In the genomic region with DNA sequence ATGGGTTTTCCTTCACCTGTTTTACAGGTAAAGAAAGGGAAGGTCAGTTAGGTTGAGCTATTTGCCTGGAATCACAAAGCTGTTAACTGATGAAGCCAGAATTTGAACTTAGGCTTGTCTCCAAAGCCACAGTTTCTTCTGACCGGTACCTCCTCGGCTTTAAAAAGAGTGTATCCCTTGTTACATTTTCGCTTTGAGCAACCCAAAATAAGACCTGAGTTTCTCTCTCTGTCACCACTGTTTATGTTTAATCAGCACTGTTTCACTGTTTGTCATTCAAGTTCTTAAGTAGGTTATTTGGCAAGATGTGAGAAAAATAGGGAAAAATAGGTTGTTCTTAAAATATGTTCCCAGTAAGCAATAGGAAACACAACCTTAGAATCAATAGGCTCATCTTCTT, we compare ENCODE assay signal across 20 cellular contexts.
DNase-seq lines count a peak whose midpoint lies in the region; ATAC-seq and TF ChIP-seq lines count a peak whose summit lies in the region.
"Had no signal": no experiment of that assay in that cellular context is flagged by ENCODE, and none has a peak within 500 bp of the region (broad histone marks: within the 10 kb centered on the region; RNA-seq: fewer than 3 reads in every experiment).

No MANE protein-coding gene starts in this region.

- H3K36me3 ChIP-seq in WERI-Rb-1 = no peaks in the 10 kb centered on the region

- H3K4me3 ChIP-seq in WERI-Rb-1 (ENCODE audit: low read depth, low read length) = no peak overlapping the region
- H3K4me3 ChIP-seq: psoas muscle had no signal

- POLR2A ChIA-PET in naive thymus-derived CD8-positive, alpha-beta T cell (lab: Charles Lee) = no interaction called here

- no peak overlapping the region for H3K27ac ChIP-seq in WERI-Rb-1
- H3K27ac ChIP-seq: HL-60, KMS-11, psoas muscle had no signal

- peaks cover 89% of the 10 kb centered on the region for H3K36me3 Mint-ChIP-seq in nephron (ENCODE audit: low read depth)
- H3K36me3 Mint-ChIP-seq in naive thymus-derived CD8-positive, alpha-beta T cell = no peaks in the 10 kb centered on the region

- no peaks in the 10 kb centered on the region for H3K9me3 Mint-ChIP-seq in nephron
- H3K9me3 Mint-ChIP-seq in naive thymus-derived CD8-positive, alpha-beta T cell = no peaks in the 10 kb centered on the region

- peak overlapping the region; percentile 64 to 84 (median 82) for H3K27ac Mint-ChIP-seq in nephron
- no peak overlapping the region for H3K27ac Mint-ChIP-seq in naive thymus-derived CD8-positive, alpha-beta T cell
- H3K27ac Mint-ChIP-seq: activated CD8-positive, alpha-beta T cell treated with anti-CD3 and anti-CD28 coated beads, Interleukin-2, amount 10 ng/mL, durations not matched to agents 7 days and 5 days had no signal

- no peaks in the 10 kb centered on the region for H3K27me3 ChIP-seq in WERI-Rb-1 (ENCODE audit: insufficient read depth, low read depth, severe bottlenecking)

- no peaks in the 10 kb centered on the region for H3K27me3 Mint-ChIP-seq in nephron (ENCODE audit: low read depth)
- peaks cover 0 to 10% (median 4%) of the 10 kb centered on the region in 5 donors for H3K27me3 Mint-ChIP-seq in naive thymus-derived CD8-positive, alpha-beta T cell

- H3K9me3 ChIP-seq in WERI-Rb-1 (ENCODE audit: severe bottlenecking) = no peaks in the 10 kb centered on the region
- H3K9me3 ChIP-seq: psoas muscle had no signal

- DNase-seq in naive thymus-derived CD8-positive, alpha-beta T cell = no peak
- DNase-seq in HuH-7.5 (ENCODE audit: low spot score) = no peak
- DNase-seq in superior temporal gyrus (ENCODE audit: extremely low spot score) = no peak
- no peak for DNase-seq in WERI-Rb-1
- DNase-seq: activated CD8-positive, alpha-beta T cell treated with anti-CD3 and anti-CD28 coated beads, Interleukin-2, amount 10 ng/mL, durations not matched to agents 7 days and 5 days; activated effector memory CD4-positive, alpha-beta T cell treated with Interleukin-2 at 50 U/mL for 16 hours; aorta; cortex of kidney; left colon; NCI-H1436 treated with DMSO at 0.1 percent for 48 hours; NCI-H446 treated with DMSO at 0.1 percent for 48 hours; psoas muscle; stimulated activated CD4-positive, alpha-beta T cell treated with anti-CD3 and anti-CD28 coated beads, Interleukin-15, amount 100 ng/mL, for 24 hours; substantia nigra had no signal

- H3K4me3 Mint-ChIP-seq in nephron = no peak overlapping the region
- H3K4me3 Mint-ChIP-seq in naive thymus-derived CD8-positive, alpha-beta T cell = no peak overlapping the region
- H3K4me3 Mint-ChIP-seq: activated CD8-positive, alpha-beta T cell treated with anti-CD3 and anti-CD28 coated beads, Interleukin-2, amount 10 ng/mL, durations not matched to agents 7 days and 5 days had no signal

- TF ChIP-seq CTCF in nephron (IDR thresholded peaks at IDR 0.05; ENCODE audit: unreplicated experiment in 3 of 3) (no peak), WERI-Rb-1 (IDR thresholded peaks at IDR 0.05; ENCODE audit: low read depth, low read length) (no peak)

- H3K4me1 Mint-ChIP-seq in nephron = peaks cover 54% of the 10 kb centered on the region
- H3K4me1 Mint-ChIP-seq in naive thymus-derived CD8-positive, alpha-beta T cell = no peaks in the 10 kb centered on the region

- ATAC-seq in GM18868 (IDR thresholded peaks at IDR 0.05; ENCODE audit: unreplicated experiment) (peak; percentile 88), GM21390 (IDR thresholded peaks at IDR 0.05; ENCODE audit: unreplicated experiment) (peak; percentile 85), HG03060 (IDR thresholded peaks at IDR 0.05; ENCODE audit: low read depth, unreplicated experiment) (peak; percentile 70)
- no peak for ATAC-seq in naive thymus-derived CD8-positive, alpha-beta T cell
- ATAC-seq: activated CD8-positive, alpha-beta T cell treated with anti-CD3 and anti-CD28 coated beads, Interleukin-2, amount 10 ng/mL, durations not matched to agents 7 days and 5 days; left colon; psoas muscle had no signal

Comparison
In these comparisons a context has a peak if more than half of its experiments do, and no peak if none do; other contexts are left out.
1. ATAC-seq: peak in GM18868 (single experiment), GM21390 (single experiment) and HG03060 (single experiment); none in naive thymus-derived CD8-positive, alpha-beta T cell (0 of 2).
2. H3K27ac Mint-ChIP-seq: peak in nephron (3 of 3); none in naive thymus-derived CD8-positive, alpha-beta T cell (0 of 10).